1 cellular context compared by ENCODE assay signal in genomic region chr18:37742436-37742835, GRCh38.
TF ChIP-seq lines count a peak whose summit lies in the region.

No MANE protein-coding gene starts in this region.

TF ChIP-seq in SK-N-SH treated with all-trans-retinoic acid at 6 μM for 48 hours, 23 proteins besides CTCF, POLR2A, EP300 and RAD21 (continued from another document):
- TF ChIP-seq, protein P1, sequence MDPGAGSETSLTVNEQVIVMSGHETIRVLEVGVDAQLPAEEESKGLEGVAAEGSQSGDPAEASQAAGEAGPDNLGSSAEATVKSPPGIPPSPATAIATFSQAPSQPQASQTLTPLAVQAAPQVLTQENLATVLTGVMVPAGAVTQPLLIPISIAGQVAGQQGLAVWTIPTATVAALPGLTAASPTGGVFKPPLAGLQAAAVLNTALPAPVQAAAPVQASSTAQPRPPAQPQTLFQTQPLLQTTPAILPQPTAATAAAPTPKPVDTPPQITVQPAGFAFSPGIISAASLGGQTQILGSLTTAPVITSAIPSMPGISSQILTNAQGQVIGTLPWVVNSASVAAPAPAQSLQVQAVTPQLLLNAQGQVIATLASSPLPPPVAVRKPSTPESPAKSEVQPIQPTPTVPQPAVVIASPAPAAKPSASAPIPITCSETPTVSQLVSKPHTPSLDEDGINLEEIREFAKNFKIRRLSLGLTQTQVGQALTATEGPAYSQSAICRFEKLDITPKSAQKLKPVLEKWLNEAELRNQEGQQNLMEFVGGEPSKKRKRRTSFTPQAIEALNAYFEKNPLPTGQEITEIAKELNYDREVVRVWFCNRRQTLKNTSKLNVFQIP (CRISPR knock-in tag; IDR thresholded peaks at IDR 0.05; ENCODE audit: borderline replicate concordance, low read depth): no peak
